In the genomic region with DNA sequence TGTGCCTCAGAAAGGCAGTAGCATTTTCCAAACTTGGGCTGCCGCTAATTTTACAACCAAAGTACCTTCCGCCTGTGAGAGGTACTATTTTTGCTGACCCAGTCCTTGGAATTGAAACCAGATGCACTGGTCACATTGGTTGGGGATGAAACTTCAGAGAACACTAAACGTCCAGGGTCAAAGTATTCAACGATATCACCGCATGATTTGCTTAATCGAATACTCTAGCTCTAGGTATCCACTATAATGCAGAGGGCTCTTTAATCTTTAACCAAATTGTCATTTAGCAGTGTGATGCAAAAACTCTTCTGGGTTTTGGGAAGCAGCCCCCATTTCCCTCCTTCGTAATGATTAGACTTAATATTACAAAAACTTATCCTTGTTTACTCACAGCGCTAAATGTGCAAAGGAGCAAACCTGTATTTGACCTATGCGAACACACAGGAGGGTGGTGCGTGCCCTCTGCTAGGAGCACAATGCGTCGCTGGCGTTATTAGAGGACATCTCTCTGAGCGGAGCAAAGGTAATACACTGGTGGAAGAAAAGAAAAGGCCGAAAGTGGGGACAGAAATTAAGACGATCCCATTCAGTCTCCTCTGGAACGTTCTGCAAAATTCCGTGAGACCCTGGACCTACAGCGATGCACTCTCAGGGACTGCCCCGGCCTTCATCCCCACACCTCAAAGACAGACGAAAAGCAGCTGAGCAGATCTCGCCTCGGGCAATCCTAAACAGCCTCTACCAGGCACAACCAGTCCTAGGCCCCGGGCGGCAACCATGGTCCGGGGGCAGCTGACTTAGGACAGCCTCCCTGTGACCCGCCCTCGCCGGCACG, we compare ENCODE assay signal across 8 cellular contexts. TPM values are rescaled to one million over a fixed set of nuclear protein-coding genes. Genes with fewer than 3 reads are reported as not detected.
A peak's percentile ranks its signal among the peaks of the same experiment; 100 is the strongest.
DNase-seq lines count a peak whose midpoint lies in the region; ATAC-seq and TF ChIP-seq lines count a peak whose summit lies in the region.

No MANE protein-coding gene starts in this region.

- H3K27ac Mint-ChIP-seq in natural killer cell treated with Interleukin-12 subunit alpha and Interleukin-12 subunit beta and Interleukin-15 and Interleukin-18, amount 100 ng/mL, for 72 hours = no peak overlapping the region

- peaks cover 0 to 9% of the 10 kb centered on the region in 2 donors for H3K27me3 Mint-ChIP-seq in natural killer cell treated with Interleukin-12 subunit alpha and Interleukin-12 subunit beta and Interleukin-15 and Interleukin-18, amount 100 ng/mL, for 72 hours

- peaks cover 26 to 47% of the 10 kb centered on the region in 2 donors for H3K4me1 ChIP-seq in duodenal mucosa (ENCODE audit: control insufficient read depth in 1 of 2, insufficient read depth in 2 of 2, low read length in 2 of 2)

- H3K4me3 Mint-ChIP-seq in natural killer cell treated with Interleukin-12 subunit alpha and Interleukin-12 subunit beta and Interleukin-15 and Interleukin-18, amount 100 ng/mL, for 72 hours = peak overlapping the region; percentile 79

- H3K36me3 ChIP-seq in MG63 (no peaks in the 10 kb centered on the region), duodenal mucosa (ENCODE audit: control insufficient read depth in 1 of 2, insufficient read depth in 2 of 2, low read length in 2 of 2) (no peaks in the 10 kb centered on the region)

- no peak for TF ChIP-seq CTCF in C4-2B (conservative IDR thresholded peaks at IDR 0.05)

- peak overlapping the region; percentile 82 to 90 for H3K9ac ChIP-seq in duodenal mucosa (ENCODE audit: low read depth in 1 of 2, low read length in 2 of 2)

- peak overlapping the region; percentile 87 for H3K27ac ChIP-seq in C4-2B
- peak overlapping the region; percentile 74 for H3K27ac ChIP-seq in duodenal mucosa (ENCODE audit: low read depth, low read length)

- DNase-seq in MG63 (no peak), hypothalamus (lab: John Stamatoyannopoulos, UW) (no peak), KG1 (lab: John Stamatoyannopoulos, UW) (no peak)
- no peak for DNase-seq in natural killer cell treated with Interleukin-12 subunit alpha and Interleukin-12 subunit beta and Interleukin-15 and Interleukin-18, amount 100 ng/mL, for 72 hours (ENCODE audit: low spot score)
- no peak for DNase-seq in activated CD8-positive, alpha-beta memory T cell treated with anti-CD3 and anti-CD28 coated beads for 24 hours

- H3K36me3 Mint-ChIP-seq in natural killer cell treated with Interleukin-12 subunit alpha and Interleukin-12 subunit beta and Interleukin-15 and Interleukin-18, amount 100 ng/mL, for 72 hours = no peaks in the 10 kb centered on the region

- H3K4me1 Mint-ChIP-seq in natural killer cell treated with Interleukin-12 subunit alpha and Interleukin-12 subunit beta and Interleukin-15 and Interleukin-18, amount 100 ng/mL, for 72 hours (ENCODE audit: low read depth in 2 of 2) = peaks cover 10 to 15% of the 10 kb centered on the region in 2 donors

- H3K9me3 ChIP-seq in MG63 (no peaks in the 10 kb centered on the region), duodenal mucosa (ENCODE audit: control insufficient read depth in 1 of 2, low read length in 2 of 2) (peaks cover 4% of the 10 kb centered on the region in 2 donors)

- H3K27me3 ChIP-seq in MG63 = no peaks in the 10 kb centered on the region
- H3K27me3 ChIP-seq in duodenal mucosa (ENCODE audit: control insufficient read depth in 1 of 2, insufficient read depth in 2 of 2, low read length in 2 of 2) = no peaks in the 10 kb centered on the region

- ATAC-seq in natural killer cell treated with Interleukin-12 subunit alpha and Interleukin-12 subunit beta and Interleukin-15 and Interleukin-18, amount 100 ng/mL, for 72 hours = no peak
- ATAC-seq in HG02623 (IDR thresholded peaks at IDR 0.05; ENCODE audit: unreplicated experiment) = no peak

- H3K9me3 Mint-ChIP-seq in natural killer cell treated with Interleukin-12 subunit alpha and Interleukin-12 subunit beta and Interleukin-15 and Interleukin-18, amount 100 ng/mL, for 72 hours = no peaks in the 10 kb centered on the region

- H3K4me3 ChIP-seq in MG63 (peak overlapping the region; percentile 56), duodenal mucosa (ENCODE audit: low read depth in 1 of 2, low read length in 2 of 2) (peak overlapping the region; percentile 65 to 80)

RNA-seq across cellular contexts. Expression of gene EEPD1, which starts 0.9 kb away (rescaled TPM):
- total RNA-seq in MG63 (2014; rRNA removed; shearing (Covaris generic); ENCODE audit: low replicate concordance) = 0.35 and 8.6 TPM in 2 replicates
- total RNA-seq in natural killer cell treated with Interleukin-12 subunit alpha and Interleukin-12 subunit beta and Interleukin-15 and Interleukin-18, amount 100 ng/mL, for 72 hours = 1 to 10 TPM in 1 of 2 donors, under 1 TPM in 1; 0.26 to 1.5 TPM
